In genomic region chr10:63132651-63133055, GRCh38 we compare ENCODE assay signal across 1 cellular context.
TF ChIP-seq lines count a peak whose summit lies in the region.

No MANE protein-coding gene starts in this region.

TF ChIP-seq in H1, 55 proteins besides CTCF, POLR2A, EP300 and RAD21:
- TF ChIP-seq ATF2 (IDR thresholded peaks at IDR 0.05; ENCODE audit: low read length) (no peak), SAP30 (IDR thresholded peaks at IDR 0.05; ENCODE audit: insufficient read depth, insufficient replicate concordance, low read length) (no peak), SIX5 (IDR thresholded peaks at IDR 0.05; ENCODE audit: low read depth, low read length) (no peak), CHD7 (IDR thresholded peaks at IDR 0.05; ENCODE audit: insufficient replicate concordance, low read length) (no peak), YY1 (IDR thresholded peaks at IDR 0.05; ENCODE audit: low read depth, low read length) (no peak), SIRT6 (IDR thresholded peaks at IDR 0.05; ENCODE audit: low read length) (no peak), JUND (IDR thresholded peaks at IDR 0.05; ENCODE audit: low read length) (no peak), BACH1 (IDR thresholded peaks at IDR 0.05; ENCODE audit: low read length) (no peak), HDAC2 (IDR thresholded peaks at IDR 0.05; ENCODE audit: borderline replicate concordance in 1 of 2, low read depth in 2 of 2, low read length in 2 of 2) (no peak)
